In genomic region chrX:39204349-39204748, GRCh38 we compare ENCODE assay signal across 29 cellular contexts.
DNase-seq lines count a peak whose midpoint lies in the region; ATAC-seq and TF ChIP-seq lines count a peak whose summit lies in the region.
"Had no signal": no experiment of that assay in that cellular context is flagged by ENCODE, and none has a peak within 500 bp of the region (broad histone marks: within the 10 kb centered on the region; RNA-seq: fewer than 3 reads in every experiment).

No MANE protein-coding gene starts in this region.

- TF ChIP-seq CTCF in activated CD8-positive, alpha-beta T cell treated with anti-CD3 and anti-CD28 coated beads for 36 hours (IDR thresholded peaks at IDR 0.05), result no peak
- no peak for TF ChIP-seq CTCF in nephron progenitor cell (IDR thresholded peaks at IDR 0.05)

- intact Hi-C loops in activated CD8-positive, alpha-beta T cell treated with anti-CD3 and anti-CD28 coated beads for 36 hours (cut with micrococcal nuclease), result no loop called here
- intact Hi-C loops in activated T-helper 2 cell treated with anti-CD3 and anti-CD28 coated beads, Interferon-gamma antibody, Interleukin-2, Interleukin-4, amounts not matched to agents 10 μg/mL and 5 μg/mL and 100 μg/mL, durations not matched to agents 14 hours and 24 hours and 36 hours (cut with micrococcal nuclease), result loop anchor here (2.0 to 10.0 kb wide), 2 partner anchors 48 to 400 kb away; partner anchors contain the start of gene MID1IP1
- intact Hi-C loops in cardiac septum (cut with DNase I), result no loop called here

- CTCF ChIA-PET in activated CD8-positive, alpha-beta T cell treated with anti-CD3 and anti-CD28 coated beads for 36 hours (lab: Charles Lee), result interaction anchor here (0.5 kb wide), 1 partner anchor 149 kb away, joined by 3 read pairs; no protein-coding TSS in a partner anchor
- CTCF ChIA-PET in activated CD8-positive, alpha-beta T cell treated with anti-CD3 and anti-CD28 coated beads, Interleukin-2, amount 10 ng/mL, durations not matched to agents 7 days and 5 days (lab: Charles Lee), result no interaction called here

- peaks cover 63% of the 10 kb centered on the region for H3K4me1 Mint-ChIP-seq in activated CD8-positive, alpha-beta T cell treated with anti-CD3 and anti-CD28 coated beads for 36 hours (ENCODE audit: low read depth)
- H3K4me1 Mint-ChIP-seq in activated CD8-positive, alpha-beta T cell treated with anti-CD3 and anti-CD28 coated beads, Interleukin-2, amount 10 ng/mL, durations not matched to agents 7 days and 5 days (ENCODE audit: low read depth), result peaks cover 32% of the 10 kb centered on the region
- peaks cover 72% of the 10 kb centered on the region for H3K4me1 Mint-ChIP-seq in activated T-helper 2 cell treated with anti-CD3 and anti-CD28 coated beads, Interferon-gamma antibody, Interleukin-2, Interleukin-4, amounts not matched to agents 10 μg/mL and 5 μg/mL and 100 μg/mL, durations not matched to agents 14 hours and 24 hours and 36 hours (ENCODE audit: low read depth)
- no peaks in the 10 kb centered on the region for H3K4me1 Mint-ChIP-seq in nephron progenitor cell
- H3K4me1 Mint-ChIP-seq: CD14-positive monocyte had no signal

- H3K27ac Mint-ChIP-seq in activated CD8-positive, alpha-beta T cell treated with anti-CD3 and anti-CD28 coated beads for 36 hours, result peak overlapping the region; percentile 89
- H3K27ac Mint-ChIP-seq in activated CD8-positive, alpha-beta T cell treated with anti-CD3 and anti-CD28 coated beads, Interleukin-2, amount 10 ng/mL, durations not matched to agents 7 days and 5 days, result no peak overlapping the region
- peak overlapping the region; percentile 80 for H3K27ac Mint-ChIP-seq in activated T-helper 2 cell treated with anti-CD3 and anti-CD28 coated beads, Interferon-gamma antibody, Interleukin-2, Interleukin-4, amounts not matched to agents 10 μg/mL and 5 μg/mL and 100 μg/mL, durations not matched to agents 14 hours and 24 hours and 36 hours
- H3K27ac Mint-ChIP-seq in nephron progenitor cell, result peak overlapping the region; percentile 3
- H3K27ac Mint-ChIP-seq: CD14-positive monocyte had no signal

- no peak for ATAC-seq in activated CD8-positive, alpha-beta T cell treated with anti-CD3 and anti-CD28 coated beads for 36 hours
- ATAC-seq in activated CD8-positive, alpha-beta T cell treated with anti-CD3 and anti-CD28 coated beads, Interleukin-2, amount 10 ng/mL, durations not matched to agents 7 days and 5 days, result no peak
- ATAC-seq in GM21390 (IDR thresholded peaks at IDR 0.05; ENCODE audit: unreplicated experiment), result peak; percentile 10
- ATAC-seq in GM21717 (IDR thresholded peaks at IDR 0.05; ENCODE audit: unreplicated experiment), result no peak
- ATAC-seq: left ventricle myocardium superior, right lobe of liver had no signal

- peaks cover 2% of the 10 kb centered on the region for H3K9me3 Mint-ChIP-seq in activated CD8-positive, alpha-beta T cell treated with anti-CD3 and anti-CD28 coated beads for 36 hours
- H3K9me3 Mint-ChIP-seq in activated CD8-positive, alpha-beta T cell treated with anti-CD3 and anti-CD28 coated beads, Interleukin-2, amount 10 ng/mL, durations not matched to agents 7 days and 5 days (ENCODE audit: insufficient read depth), result no peaks in the 10 kb centered on the region
- peaks cover 6% of the 10 kb centered on the region for H3K9me3 Mint-ChIP-seq in activated T-helper 2 cell treated with anti-CD3 and anti-CD28 coated beads, Interferon-gamma antibody, Interleukin-2, Interleukin-4, amounts not matched to agents 10 μg/mL and 5 μg/mL and 100 μg/mL, durations not matched to agents 14 hours and 24 hours and 36 hours
- H3K9me3 Mint-ChIP-seq in nephron progenitor cell, result peaks cover 40% of the 10 kb centered on the region
- H3K9me3 Mint-ChIP-seq: activated T-cell treated with anti-CD3 and anti-CD28 coated beads, Interleukin-2, amount 50 U/mL, for 4 hours had no signal

- POLR2A ChIA-PET in activated CD8-positive, alpha-beta T cell treated with anti-CD3 and anti-CD28 coated beads for 36 hours (lab: Charles Lee), result interaction anchor here (0.7 to 1.2 kb wide), 2 partner anchors 126 to 133 kb away, joined by 3 to 4 read pairs; no protein-coding TSS in a partner anchor
- POLR2A ChIA-PET in activated CD8-positive, alpha-beta T cell treated with anti-CD3 and anti-CD28 coated beads, Interleukin-2, amount 10 ng/mL, durations not matched to agents 7 days and 5 days (lab: Charles Lee), result interaction anchor here (0.6 kb wide), 1 partner anchor 724 kb away, joined by 3 read pairs; no protein-coding TSS in a partner anchor

- DNase-seq in activated CD8-positive, alpha-beta T cell treated with anti-CD3 and anti-CD28 coated beads for 36 hours, result no peak
- no peak for DNase-seq in activated CD8-positive, alpha-beta T cell treated with anti-CD3 and anti-CD28 coated beads, Interleukin-2, amount 10 ng/mL, durations not matched to agents 7 days and 5 days
- DNase-seq in activated T-helper 2 cell treated with anti-CD3 and anti-CD28 coated beads, Interferon-gamma antibody, Interleukin-2, Interleukin-4, amounts not matched to agents 10 μg/mL and 5 μg/mL and 100 μg/mL, durations not matched to agents 14 hours and 24 hours and 36 hours (ENCODE audit: low spot score), result no peak
- DNase-seq in nephron progenitor cell, result no peak
- DNase-seq in cardiac septum (ENCODE audit: low spot score), result no peak
- DNase-seq in amniotic stem cell (lab: John Stamatoyannopoulos, UW), result no peak
- DNase-seq: activated T-cell treated with anti-CD3 and anti-CD28 coated beads, Interleukin-2, amount 50 U/mL, for 4 hours; caudate nucleus; cortex of kidney; DMS79 treated with DMSO at 0.1 percent for 48 hours; effector memory CD4-positive, alpha-beta T cell; GDM1; glutamatergic neuron; H7; IMR-90; islet precursor cell; left ventricle myocardium superior; mesendoderm; NCI-H146; NCI-H2107; NCI-H446 treated with DMSO at 0.1 percent for 48 hours; NCI-H774; Peyer's patch; right lobe of liver; SIG-M5 had no signal

- no peaks in the 10 kb centered on the region for H3K27me3 Mint-ChIP-seq in activated CD8-positive, alpha-beta T cell treated with anti-CD3 and anti-CD28 coated beads for 36 hours
- no peaks in the 10 kb centered on the region for H3K27me3 Mint-ChIP-seq in activated CD8-positive, alpha-beta T cell treated with anti-CD3 and anti-CD28 coated beads, Interleukin-2, amount 10 ng/mL, durations not matched to agents 7 days and 5 days (ENCODE audit: low read depth)
- no peaks in the 10 kb centered on the region for H3K27me3 Mint-ChIP-seq in activated T-helper 2 cell treated with anti-CD3 and anti-CD28 coated beads, Interferon-gamma antibody, Interleukin-2, Interleukin-4, amounts not matched to agents 10 μg/mL and 5 μg/mL and 100 μg/mL, durations not matched to agents 14 hours and 24 hours and 36 hours (ENCODE audit: low read depth)
- peaks cover 5% of the 10 kb centered on the region for H3K27me3 Mint-ChIP-seq in nephron progenitor cell (ENCODE audit: low read depth, poor library complexity)

- H3K4me3 Mint-ChIP-seq in activated CD8-positive, alpha-beta T cell treated with anti-CD3 and anti-CD28 coated beads for 36 hours, result no peak overlapping the region
- no peak overlapping the region for H3K4me3 Mint-ChIP-seq in activated CD8-positive, alpha-beta T cell treated with anti-CD3 and anti-CD28 coated beads, Interleukin-2, amount 10 ng/mL, durations not matched to agents 7 days and 5 days
- peak overlapping the region; percentile 5 for H3K4me3 Mint-ChIP-seq in activated T-helper 2 cell treated with anti-CD3 and anti-CD28 coated beads, Interferon-gamma antibody, Interleukin-2, Interleukin-4, amounts not matched to agents 10 μg/mL and 5 μg/mL and 100 μg/mL, durations not matched to agents 14 hours and 24 hours and 36 hours (ENCODE audit: low read depth)
- H3K4me3 Mint-ChIP-seq in nephron progenitor cell, result no peak overlapping the region
- H3K4me3 Mint-ChIP-seq: CD14-positive monocyte; T-helper 2 cell treated with Interferon-gamma antibody and Interleukin-4, amounts not matched to agents 5 μg/mL and 100 μg/mL, for 36 hours had no signal

- H3K36me3 Mint-ChIP-seq in activated CD8-positive, alpha-beta T cell treated with anti-CD3 and anti-CD28 coated beads for 36 hours (ENCODE audit: low read depth), result peaks cover 2% of the 10 kb centered on the region
- no peaks in the 10 kb centered on the region for H3K36me3 Mint-ChIP-seq in activated CD8-positive, alpha-beta T cell treated with anti-CD3 and anti-CD28 coated beads, Interleukin-2, amount 10 ng/mL, durations not matched to agents 7 days and 5 days (ENCODE audit: low read depth)
- H3K36me3 Mint-ChIP-seq in activated T-helper 2 cell treated with anti-CD3 and anti-CD28 coated beads, Interferon-gamma antibody, Interleukin-2, Interleukin-4, amounts not matched to agents 10 μg/mL and 5 μg/mL and 100 μg/mL, durations not matched to agents 14 hours and 24 hours and 36 hours (ENCODE audit: low read depth), result peaks cover 10% of the 10 kb centered on the region
- H3K36me3 Mint-ChIP-seq in nephron progenitor cell (ENCODE audit: low read depth), result no peaks in the 10 kb centered on the region
- H3K36me3 Mint-ChIP-seq: CD14-positive monocyte had no signal
